ENCODE assay signal across 1 cellular context in the genomic region with DNA sequence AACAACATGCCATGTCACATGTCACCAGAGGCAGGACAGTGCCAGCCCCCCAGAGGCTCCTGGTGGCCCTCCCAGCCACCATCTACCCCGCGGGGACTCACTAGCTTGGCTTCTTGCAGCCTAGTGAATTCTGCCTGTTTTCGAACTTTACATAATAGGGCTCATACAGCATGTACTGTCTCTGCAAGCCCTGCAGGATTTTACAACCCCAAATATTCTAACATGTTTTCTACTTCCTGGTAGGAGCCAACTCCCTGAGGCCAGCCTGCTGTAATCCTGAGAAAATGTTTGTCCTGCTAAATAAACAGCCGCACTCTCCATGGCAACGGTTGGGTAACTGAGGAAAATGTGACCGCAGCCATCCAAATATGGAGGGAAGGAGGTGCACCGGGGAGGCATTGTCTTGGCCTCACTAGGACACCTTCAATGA.
TF ChIP-seq lines count a peak whose summit lies in the region.

No MANE protein-coding gene starts in this region.

TF ChIP-seq in HepG2, 621 proteins besides CTCF, POLR2A, EP300 and RAD21 (continued from another document and continues in another):
- TF ChIP-seq KDM6A (CRISPR knock-in tag; IDR thresholded peaks at IDR 0.05; ENCODE audit: low read depth) (peak; percentile 82), PPARG (CRISPR knock-in tag; conservative IDR thresholded peaks at IDR 0.05) (no peak; the same call in 1 of the 2 replicates), KLF6 (CRISPR knock-in tag; IDR thresholded peaks at IDR 0.05) (0 out of 2 replicates have a peak, but pooled peaks have one; percentile 59), ZNF3 (CRISPR knock-in tag; IDR thresholded peaks at IDR 0.05) (no peak), RCOR2 (CRISPR knock-in tag; IDR thresholded peaks at IDR 0.05) (peak; percentile 61), HES4 (CRISPR knock-in tag; IDR thresholded peaks at IDR 0.05; ENCODE audit: borderline replicate concordance) (no peak), ZNF354B (CRISPR knock-in tag; IDR thresholded peaks at IDR 0.05) (no peak), TARDBP (CRISPR knock-in tag; IDR thresholded peaks at IDR 0.05) (peak; percentile 80; the same call in 1 of the 2 replicates), MAF1 (CRISPR knock-in tag; IDR thresholded peaks at IDR 0.05; ENCODE audit: borderline replicate concordance) (no peak), RAD51 (IDR thresholded peaks at IDR 0.05; ENCODE audit: borderline replicate concordance) (no peak), ZNF510 (CRISPR knock-in tag; IDR thresholded peaks at IDR 0.05; ENCODE audit: low read depth) (no peak), KMT2B (CRISPR knock-in tag; IDR thresholded peaks at IDR 0.05) (no peak), JUNB (CRISPR knock-in tag; IDR thresholded peaks at IDR 0.05; ENCODE audit: borderline replicate concordance) (no peak), GATA4 (IDR thresholded peaks at IDR 0.05; ENCODE audit: borderline replicate concordance, low read depth) (no peak), TP53 (CRISPR knock-in tag; conservative IDR thresholded peaks at IDR 0.05) (no peak), ZFP41 (CRISPR knock-in tag; IDR thresholded peaks at IDR 0.05; ENCODE audit: borderline replicate concordance) (no peak), ZC3H13 (CRISPR knock-in tag; IDR thresholded peaks at IDR 0.05) (no peak), SMC3 (IDR thresholded peaks at IDR 0.05; ENCODE audit: low read length) (peak; percentile 33), NCOA1 (CRISPR knock-in tag; IDR thresholded peaks at IDR 0.05) (no peak), ZNF891 (CRISPR knock-in tag; IDR thresholded peaks at IDR 0.05) (no peak), ASH2L (IDR thresholded peaks at IDR 0.05; ENCODE audit: insufficient read length, low read depth, low read length) (no peak), HMGA1 (CRISPR knock-in tag; conservative IDR thresholded peaks at IDR 0.05) (no peak), ESRRA (CRISPR knock-in tag; IDR thresholded peaks at IDR 0.05; ENCODE audit: low read depth) (no peak), ZKSCAN8 (CRISPR knock-in tag; IDR thresholded peaks at IDR 0.05; ENCODE audit: borderline replicate concordance) (peak; percentile 62; the same call in 1 of the 2 replicates), TCF7L2 (IDR thresholded peaks at IDR 0.05; ENCODE audit: low read depth, low read length) (no peak), NCOA2 (CRISPR knock-in tag; IDR thresholded peaks at IDR 0.05) (peak; percentile 67), ZNF724P (CRISPR knock-in tag; IDR thresholded peaks at IDR 0.05; ENCODE audit: borderline replicate concordance) (no peak), TEAD2 (CRISPR knock-in tag; IDR thresholded peaks at IDR 0.05) (no peak), ZNF460 (CRISPR knock-in tag; IDR thresholded peaks at IDR 0.05; ENCODE audit: borderline replicate concordance) (no peak), ZNF549 (CRISPR knock-in tag; IDR thresholded peaks at IDR 0.05) (no peak), ZFP36L2 (CRISPR knock-in tag; IDR thresholded peaks at IDR 0.05) (no peak), ARNTL (CRISPR knock-in tag; IDR thresholded peaks at IDR 0.05) (peak; percentile 94), MEIS1 (CRISPR knock-in tag; IDR thresholded peaks at IDR 0.05; ENCODE audit: borderline replicate concordance) (no peak), ZNF251 (CRISPR knock-in tag; IDR thresholded peaks at IDR 0.05) (no peak), RBM22 (optimal IDR thresholded peaks at IDR 0.05; ENCODE audit: low read length) (peak; percentile 99), ZNF557 (CRISPR knock-in tag; IDR thresholded peaks at IDR 0.05) (no peak), RARA (CRISPR knock-in tag; IDR thresholded peaks at IDR 0.05) (peak; percentile 66)
- TF ChIP-seq, protein P1, sequence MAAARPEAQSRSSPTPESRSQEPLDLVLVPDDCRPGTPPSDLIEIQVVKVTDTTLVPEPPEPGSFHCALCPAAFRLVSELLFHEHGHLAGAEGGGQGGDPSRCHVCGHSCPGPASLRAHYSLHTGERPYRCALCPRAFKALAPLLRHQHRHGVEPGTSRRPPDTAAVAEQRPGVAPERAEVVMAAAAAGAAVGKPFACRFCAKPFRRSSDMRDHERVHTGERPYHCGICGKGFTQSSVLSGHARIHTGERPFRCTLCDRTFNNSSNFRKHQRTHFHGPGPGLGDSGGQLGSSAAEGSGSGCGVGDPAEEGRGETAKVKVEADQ (CRISPR knock-in tag; IDR thresholded peaks at IDR 0.05; ENCODE audit: borderline replicate concordance), result no peak; the same call in 1 of the 2 replicates
- TF ChIP-seq, protein P2, sequence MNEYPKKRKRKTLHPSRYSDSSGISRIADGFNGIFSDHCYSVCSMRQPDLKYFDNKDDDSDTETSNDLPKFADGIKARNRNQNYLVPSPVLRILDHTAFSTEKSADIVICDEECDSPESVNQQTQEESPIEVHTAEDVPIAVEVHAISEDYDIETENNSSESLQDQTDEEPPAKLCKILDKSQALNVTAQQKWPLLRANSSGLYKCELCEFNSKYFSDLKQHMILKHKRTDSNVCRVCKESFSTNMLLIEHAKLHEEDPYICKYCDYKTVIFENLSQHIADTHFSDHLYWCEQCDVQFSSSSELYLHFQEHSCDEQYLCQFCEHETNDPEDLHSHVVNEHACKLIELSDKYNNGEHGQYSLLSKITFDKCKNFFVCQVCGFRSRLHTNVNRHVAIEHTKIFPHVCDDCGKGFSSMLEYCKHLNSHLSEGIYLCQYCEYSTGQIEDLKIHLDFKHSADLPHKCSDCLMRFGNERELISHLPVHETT (CRISPR knock-in tag; conservative IDR thresholded peaks at IDR 0.05), result no peak
- TF ChIP-seq, protein P3, sequence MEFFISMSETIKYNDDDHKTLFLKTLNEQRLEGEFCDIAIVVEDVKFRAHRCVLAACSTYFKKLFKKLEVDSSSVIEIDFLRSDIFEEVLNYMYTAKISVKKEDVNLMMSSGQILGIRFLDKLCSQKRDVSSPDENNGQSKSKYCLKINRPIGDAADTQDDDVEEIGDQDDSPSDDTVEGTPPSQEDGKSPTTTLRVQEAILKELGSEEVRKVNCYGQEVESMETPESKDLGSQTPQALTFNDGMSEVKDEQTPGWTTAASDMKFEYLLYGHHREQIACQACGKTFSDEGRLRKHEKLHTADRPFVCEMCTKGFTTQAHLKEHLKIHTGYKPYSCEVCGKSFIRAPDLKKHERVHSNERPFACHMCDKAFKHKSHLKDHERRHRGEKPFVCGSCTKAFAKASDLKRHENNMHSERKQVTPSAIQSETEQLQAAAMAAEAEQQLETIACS (CRISPR knock-in tag; IDR thresholded peaks at IDR 0.05), result no peak
- TF ChIP-seq, protein P4, sequence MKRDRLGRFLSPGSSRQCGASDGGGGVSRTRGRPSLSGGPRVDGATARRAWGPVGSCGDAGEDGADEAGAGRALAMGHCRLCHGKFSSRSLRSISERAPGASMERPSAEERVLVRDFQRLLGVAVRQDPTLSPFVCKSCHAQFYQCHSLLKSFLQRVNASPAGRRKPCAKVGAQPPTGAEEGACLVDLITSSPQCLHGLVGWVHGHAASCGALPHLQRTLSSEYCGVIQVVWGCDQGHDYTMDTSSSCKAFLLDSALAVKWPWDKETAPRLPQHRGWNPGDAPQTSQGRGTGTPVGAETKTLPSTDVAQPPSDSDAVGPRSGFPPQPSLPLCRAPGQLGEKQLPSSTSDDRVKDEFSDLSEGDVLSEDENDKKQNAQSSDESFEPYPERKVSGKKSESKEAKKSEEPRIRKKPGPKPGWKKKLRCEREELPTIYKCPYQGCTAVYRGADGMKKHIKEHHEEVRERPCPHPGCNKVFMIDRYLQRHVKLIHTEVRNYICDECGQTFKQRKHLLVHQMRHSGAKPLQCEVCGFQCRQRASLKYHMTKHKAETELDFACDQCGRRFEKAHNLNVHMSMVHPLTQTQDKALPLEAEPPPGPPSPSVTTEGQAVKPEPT (CRISPR knock-in tag; IDR thresholded peaks at IDR 0.05; ENCODE audit: low read depth), result no peak
- TF ChIP-seq, protein P5, sequence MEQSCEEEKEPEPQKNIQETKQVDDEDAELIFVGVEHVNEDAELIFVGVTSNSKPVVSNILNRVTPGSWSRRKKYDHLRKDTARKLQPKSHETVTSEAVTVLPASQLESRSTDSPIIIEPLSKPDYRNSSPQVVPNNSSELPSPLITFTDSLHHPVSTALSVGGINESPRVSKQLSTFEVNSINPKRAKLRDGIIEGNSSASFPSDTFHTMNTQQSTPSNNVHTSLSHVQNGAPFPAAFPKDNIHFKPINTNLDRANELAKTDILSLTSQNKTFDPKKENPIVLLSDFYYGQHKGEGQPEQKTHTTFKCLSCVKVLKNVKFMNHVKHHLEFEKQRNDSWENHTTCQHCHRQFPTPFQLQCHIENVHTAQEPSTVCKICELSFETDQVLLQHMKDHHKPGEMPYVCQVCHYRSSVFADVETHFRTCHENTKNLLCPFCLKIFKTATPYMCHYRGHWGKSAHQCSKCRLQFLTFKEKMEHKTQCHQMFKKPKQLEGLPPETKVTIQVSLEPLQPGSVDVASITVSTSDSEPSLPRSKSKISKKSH (CRISPR knock-in tag; IDR thresholded peaks at IDR 0.05; ENCODE audit: borderline replicate concordance), result no peak
- TF ChIP-seq, protein P6, sequence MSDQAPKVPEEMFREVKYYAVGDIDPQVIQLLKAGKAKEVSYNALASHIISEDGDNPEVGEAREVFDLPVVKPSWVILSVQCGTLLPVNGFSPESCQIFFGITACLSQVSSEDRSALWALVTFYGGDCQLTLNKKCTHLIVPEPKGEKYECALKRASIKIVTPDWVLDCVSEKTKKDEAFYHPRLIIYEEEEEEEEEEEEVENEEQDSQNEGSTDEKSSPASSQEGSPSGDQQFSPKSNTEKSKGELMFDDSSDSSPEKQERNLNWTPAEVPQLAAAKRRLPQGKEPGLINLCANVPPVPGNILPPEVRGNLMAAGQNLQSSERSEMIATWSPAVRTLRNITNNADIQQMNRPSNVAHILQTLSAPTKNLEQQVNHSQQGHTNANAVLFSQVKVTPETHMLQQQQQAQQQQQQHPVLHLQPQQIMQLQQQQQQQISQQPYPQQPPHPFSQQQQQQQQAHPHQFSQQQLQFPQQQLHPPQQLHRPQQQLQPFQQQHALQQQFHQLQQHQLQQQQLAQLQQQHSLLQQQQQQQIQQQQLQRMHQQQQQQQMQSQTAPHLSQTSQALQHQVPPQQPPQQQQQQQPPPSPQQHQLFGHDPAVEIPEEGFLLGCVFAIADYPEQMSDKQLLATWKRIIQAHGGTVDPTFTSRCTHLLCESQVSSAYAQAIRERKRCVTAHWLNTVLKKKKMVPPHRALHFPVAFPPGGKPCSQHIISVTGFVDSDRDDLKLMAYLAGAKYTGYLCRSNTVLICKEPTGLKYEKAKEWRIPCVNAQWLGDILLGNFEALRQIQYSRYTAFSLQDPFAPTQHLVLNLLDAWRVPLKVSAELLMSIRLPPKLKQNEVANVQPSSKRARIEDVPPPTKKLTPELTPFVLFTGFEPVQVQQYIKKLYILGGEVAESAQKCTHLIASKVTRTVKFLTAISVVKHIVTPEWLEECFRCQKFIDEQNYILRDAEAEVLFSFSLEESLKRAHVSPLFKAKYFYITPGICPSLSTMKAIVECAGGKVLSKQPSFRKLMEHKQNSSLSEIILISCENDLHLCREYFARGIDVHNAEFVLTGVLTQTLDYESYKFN (CRISPR knock-in tag; conservative IDR thresholded peaks at IDR 0.05), result peak; percentile 84
- TF ChIP-seq, protein P7, sequence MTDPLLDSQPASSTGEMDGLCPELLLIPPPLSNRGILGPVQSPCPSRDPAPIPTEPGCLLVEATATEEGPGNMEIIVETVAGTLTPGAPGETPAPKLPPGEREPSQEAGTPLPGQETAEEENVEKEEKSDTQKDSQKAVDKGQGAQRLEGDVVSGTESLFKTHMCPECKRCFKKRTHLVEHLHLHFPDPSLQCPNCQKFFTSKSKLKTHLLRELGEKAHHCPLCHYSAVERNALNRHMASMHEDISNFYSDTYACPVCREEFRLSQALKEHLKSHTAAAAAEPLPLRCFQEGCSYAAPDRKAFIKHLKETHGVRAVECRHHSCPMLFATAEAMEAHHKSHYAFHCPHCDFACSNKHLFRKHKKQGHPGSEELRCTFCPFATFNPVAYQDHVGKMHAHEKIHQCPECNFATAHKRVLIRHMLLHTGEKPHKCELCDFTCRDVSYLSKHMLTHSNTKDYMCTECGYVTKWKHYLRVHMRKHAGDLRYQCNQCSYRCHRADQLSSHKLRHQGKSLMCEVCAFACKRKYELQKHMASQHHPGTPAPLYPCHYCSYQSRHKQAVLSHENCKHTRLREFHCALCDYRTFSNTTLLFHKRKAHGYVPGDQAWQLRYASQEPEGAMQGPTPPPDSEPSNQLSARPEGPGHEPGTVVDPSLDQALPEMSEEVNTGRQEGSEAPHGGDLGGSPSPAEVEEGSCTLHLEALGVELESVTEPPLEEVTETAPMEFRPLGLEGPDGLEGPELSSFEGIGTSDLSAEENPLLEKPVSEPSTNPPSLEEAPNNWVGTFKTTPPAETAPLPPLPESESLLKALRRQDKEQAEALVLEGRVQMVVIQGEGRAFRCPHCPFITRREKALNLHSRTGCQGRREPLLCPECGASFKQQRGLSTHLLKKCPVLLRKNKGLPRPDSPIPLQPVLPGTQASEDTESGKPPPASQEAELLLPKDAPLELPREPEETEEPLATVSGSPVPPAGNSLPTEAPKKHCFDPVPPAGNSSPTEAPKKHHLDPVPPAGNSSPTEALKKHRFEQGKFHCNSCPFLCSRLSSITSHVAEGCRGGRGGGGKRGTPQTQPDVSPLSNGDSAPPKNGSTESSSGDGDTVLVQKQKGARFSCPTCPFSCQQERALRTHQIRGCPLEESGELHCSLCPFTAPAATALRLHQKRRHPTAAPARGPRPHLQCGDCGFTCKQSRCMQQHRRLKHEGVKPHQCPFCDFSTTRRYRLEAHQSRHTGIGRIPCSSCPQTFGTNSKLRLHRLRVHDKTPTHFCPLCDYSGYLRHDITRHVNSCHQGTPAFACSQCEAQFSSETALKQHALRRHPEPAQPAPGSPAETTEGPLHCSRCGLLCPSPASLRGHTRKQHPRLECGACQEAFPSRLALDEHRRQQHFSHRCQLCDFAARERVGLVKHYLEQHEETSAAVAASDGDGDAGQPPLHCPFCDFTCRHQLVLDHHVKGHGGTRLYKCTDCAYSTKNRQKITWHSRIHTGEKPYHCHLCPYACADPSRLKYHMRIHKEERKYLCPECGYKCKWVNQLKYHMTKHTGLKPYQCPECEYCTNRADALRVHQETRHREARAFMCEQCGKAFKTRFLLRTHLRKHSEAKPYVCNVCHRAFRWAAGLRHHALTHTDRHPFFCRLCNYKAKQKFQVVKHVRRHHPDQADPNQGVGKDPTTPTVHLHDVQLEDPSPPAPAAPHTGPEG (CRISPR knock-in tag; IDR thresholded peaks at IDR 0.05), result no peak
- TF ChIP-seq, protein P8, sequence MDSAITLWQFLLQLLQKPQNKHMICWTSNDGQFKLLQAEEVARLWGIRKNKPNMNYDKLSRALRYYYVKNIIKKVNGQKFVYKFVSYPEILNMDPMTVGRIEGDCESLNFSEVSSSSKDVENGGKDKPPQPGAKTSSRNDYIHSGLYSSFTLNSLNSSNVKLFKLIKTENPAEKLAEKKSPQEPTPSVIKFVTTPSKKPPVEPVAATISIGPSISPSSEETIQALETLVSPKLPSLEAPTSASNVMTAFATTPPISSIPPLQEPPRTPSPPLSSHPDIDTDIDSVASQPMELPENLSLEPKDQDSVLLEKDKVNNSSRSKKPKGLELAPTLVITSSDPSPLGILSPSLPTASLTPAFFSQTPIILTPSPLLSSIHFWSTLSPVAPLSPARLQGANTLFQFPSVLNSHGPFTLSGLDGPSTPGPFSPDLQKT (CRISPR knock-in tag; IDR thresholded peaks at IDR 0.05; ENCODE audit: borderline replicate concordance), result no peak
